Comparison of ENCODE assay signal across 8 cellular contexts in the genomic region with DNA sequence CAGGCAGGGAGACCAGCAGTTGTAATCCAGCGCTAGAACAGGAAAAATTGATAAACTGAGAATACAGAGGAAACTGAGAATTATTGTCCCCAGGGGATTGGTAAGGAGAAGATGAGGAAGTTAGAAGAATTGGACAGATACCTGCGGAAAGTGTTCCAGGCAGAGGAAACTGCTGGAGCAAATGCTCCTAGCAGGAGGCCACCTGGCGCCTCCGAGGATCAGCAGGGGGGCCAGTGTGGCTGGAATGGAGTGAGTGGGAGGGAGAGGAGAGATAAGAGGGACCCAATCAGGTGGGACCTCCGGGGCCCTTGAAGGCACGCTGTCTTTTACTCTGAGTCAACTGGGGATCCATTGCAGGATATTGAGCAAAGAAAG. TPM values are rescaled to one million over a fixed set of nuclear protein-coding genes. Genes with fewer than 3 reads are reported as not detected.
DNase-seq lines count a peak whose midpoint lies in the region; ATAC-seq and TF ChIP-seq lines count a peak whose summit lies in the region.

No MANE protein-coding gene starts in this region.

- H2AFZ ChIP-seq in parathyroid adenoma, result peak overlapping the region; percentile 99

- 15 to 17% methylated on average over 6 of the region's 6 CpGs for WGBS in esophagus, 2 donors

- H3K9me3 ChIP-seq in Peyer's patch (no peaks in the 10 kb centered on the region), esophagus (ENCODE audit: control insufficient read depth in 2 of 2, insufficient read depth in 1 of 2, low read depth in 1 of 2, low read length in 1 of 2) (no peaks in the 10 kb centered on the region), parathyroid adenoma (ENCODE audit: control insufficient read depth, low read length) (no peaks in the 10 kb centered on the region)

- H3K9ac ChIP-seq in parathyroid adenoma, result peak overlapping the region; percentile 86

- H3K36me3 ChIP-seq in Peyer's patch (no peaks in the 10 kb centered on the region), esophagus (ENCODE audit: control insufficient read depth in 2 of 2, insufficient read depth in 2 of 2, low read length in 1 of 2) (no peaks in the 10 kb centered on the region), parathyroid adenoma (ENCODE audit: control insufficient read depth, insufficient read depth, low read length) (no peaks in the 10 kb centered on the region)

- TF ChIP-seq CTCF in Peyer's patch (IDR thresholded peaks at IDR 0.05) (no peak), parathyroid adenoma (IDR thresholded peaks at IDR 0.05) (no peak)

- H3K4me2 ChIP-seq in parathyroid adenoma (ENCODE audit: low read length), result peak overlapping the region; percentile 98

- peak; percentile 31 for TF ChIP-seq POLR2A in GM15510 (IDR thresholded peaks at IDR 0.05; ENCODE audit: borderline replicate concordance, extremely low read depth, insufficient read length)
- TF ChIP-seq POLR2A in Peyer's patch (IDR thresholded peaks at IDR 0.05), result no peak

- peaks cover 35% of the 10 kb centered on the region for H3K79me2 ChIP-seq in parathyroid adenoma

- peaks cover 0 to 42% (median 22%) of the 10 kb centered on the region in 4 donors for H3K4me1 ChIP-seq in Peyer's patch
- peaks cover 0 to 4% of the 10 kb centered on the region in 2 donors for H3K4me1 ChIP-seq in esophagus (ENCODE audit: control insufficient read depth in 2 of 2, insufficient read depth in 2 of 2, low read length in 1 of 2)
- H3K4me1 ChIP-seq in parathyroid adenoma, result peaks cover 15% of the 10 kb centered on the region

- H3K4me3 ChIP-seq in Peyer's patch, result peak overlapping the region; percentile 72 to 85 (median 78)
- H3K4me3 ChIP-seq in esophagus (ENCODE audit: low read depth in 1 of 2, low read length in 2 of 2), result peak overlapping the region; percentile 44 to 65
- peak overlapping the region; percentile 90 for H3K4me3 ChIP-seq in parathyroid adenoma (ENCODE audit: low read depth, low read length)

- ATAC-seq in HG03135 (IDR thresholded peaks at IDR 0.05; ENCODE audit: unreplicated experiment), result no peak
- no peak for ATAC-seq in GM21723 (IDR thresholded peaks at IDR 0.05; ENCODE audit: unreplicated experiment)
- ATAC-seq in HG02623 (IDR thresholded peaks at IDR 0.05; ENCODE audit: unreplicated experiment), result no peak

- H3K27ac ChIP-seq in Peyer's patch, result peak overlapping the region; percentile 89 to 97 (median 90)
- H3K27ac ChIP-seq in esophagus (ENCODE audit: low read depth in 2 of 2, low read length in 1 of 2), result peak overlapping the region; percentile 83
- peak overlapping the region; percentile 88 for H3K27ac ChIP-seq in parathyroid adenoma

- H3K27me3 ChIP-seq in Peyer's patch (no peaks in the 10 kb centered on the region), esophagus (ENCODE audit: control insufficient read depth in 1 of 2, insufficient read depth in 2 of 2, low read length in 2 of 2) (no peaks in the 10 kb centered on the region), parathyroid adenoma (ENCODE audit: control insufficient read depth, insufficient read depth, low read length) (no peaks in the 10 kb centered on the region)

- peak in 1 of 3 donors; percentile 25 for DNase-seq in Peyer's patch
- DNase-seq in NCI-H2107 (lab: John Stamatoyannopoulos, UW), result no peak

RNA-seq across cellular contexts. Expression of gene ANXA6, which starts 0.7 kb away (rescaled TPM):
- 100 to 1,000 TPM in 1 of 4 donors, 10 to 100 TPM in 3; 11.2 to 228 (median 30.1) TPM for total RNA-seq in Peyer's patch
- polyA plus RNA-seq in esophagus, result 10 to 100 TPM; 10.7 to 23.2 TPM
